21 cellular contexts compared by ENCODE assay signal in the genomic region with DNA sequence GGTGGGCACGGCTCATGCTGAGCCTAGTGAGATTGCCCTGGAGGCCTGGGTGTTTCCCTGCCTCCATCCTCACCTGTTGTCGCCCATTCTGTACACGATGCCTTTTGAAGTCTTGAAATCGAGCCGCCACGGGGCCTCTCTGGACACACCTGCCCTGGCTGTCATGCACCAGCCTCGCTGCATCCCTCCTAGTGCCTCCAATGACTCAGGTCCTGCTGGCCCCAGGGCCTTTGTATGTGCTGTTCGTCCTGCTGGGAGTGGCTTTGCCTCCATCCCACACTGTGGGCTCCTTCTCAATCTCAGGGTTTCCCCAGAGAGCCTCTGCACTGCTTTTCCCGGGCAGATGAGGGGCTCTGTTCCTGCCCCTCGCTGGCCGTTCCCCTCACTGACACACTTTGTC. TPM values are rescaled to one million over a fixed set of nuclear protein-coding genes. Genes with fewer than 3 reads are reported as not detected.
"Had no signal": no experiment of that assay in that cellular context is flagged by ENCODE, and none has a peak within 500 bp of the region (broad histone marks: within the 10 kb centered on the region; RNA-seq: fewer than 3 reads in every experiment).

No MANE protein-coding gene starts in this region.

- ATAC-seq: foreskin keratinocyte; left colon; naive thymus-derived CD4-positive, alpha-beta T cell; right cardiac atrium; stimulated activated naive CD8-positive, alpha-beta T cell treated with anti-CD3 and anti-CD28 coated beads, Interleukin-15, Interleukin-2, amounts not matched to agents 100 U/mL and 50 U/mL, for 24 hours had no signal

- H3K9me3 ChIP-seq: suprapubic skin, thyroid gland, upper lobe of left lung, vagina had no signal

- H2AFZ ChIP-seq: hepatocyte had no signal

- H3K4me3 ChIP-seq: coronary artery, hepatocyte, ovary, smooth muscle cell, suprapubic skin, thyroid gland, upper lobe of left lung, vagina had no signal

- H3K36me3 ChIP-seq: ovary, suprapubic skin, thyroid gland, upper lobe of left lung, vagina had no signal

- FAIRE-seq: endothelial cell of umbilical vein had no signal

- H3K27ac ChIP-seq: coronary artery, foreskin keratinocyte, hepatocyte, ovary, suprapubic skin, thyroid gland, upper lobe of left lung, vagina had no signal

- H3K79me2 ChIP-seq: hepatocyte had no signal

- H3K27me3 ChIP-seq: hepatocyte, ovary, suprapubic skin, thyroid gland, upper lobe of left lung, vagina had no signal

- H3K4me2 ChIP-seq: hepatocyte, smooth muscle cell had no signal

- DNase-seq: effector CD4-positive, alpha-beta T cell; endodermal cell; erythroblast; foreskin keratinocyte; left colon; mesendoderm; naive thymus-derived CD4-positive, alpha-beta T cell; nephron progenitor cell; ovary; right cardiac atrium; stimulated activated CD4-positive, alpha-beta T cell treated with anti-CD3 and anti-CD28 coated beads, Interleukin-2, amount 100 ng/mL, for 48 hours; stimulated activated naive CD8-positive, alpha-beta T cell treated with anti-CD3 and anti-CD28 coated beads, Interleukin-15, Interleukin-2, amounts not matched to agents 100 U/mL and 50 U/mL, for 24 hours; thyroid gland; upper lobe of left lung had no signal

RNA-seq across cellular contexts. Expression of a gene that starts 8.9 kb away (rescaled TPM):
- total RNA-seq: endodermal cell, hepatocyte, lung microvascular endothelial cell, smooth muscle cell had no signal
- polyA plus RNA-seq: hepatocyte; naive thymus-derived CD4-positive, alpha-beta T cell; right cardiac atrium had no signal
